In the genomic region with DNA sequence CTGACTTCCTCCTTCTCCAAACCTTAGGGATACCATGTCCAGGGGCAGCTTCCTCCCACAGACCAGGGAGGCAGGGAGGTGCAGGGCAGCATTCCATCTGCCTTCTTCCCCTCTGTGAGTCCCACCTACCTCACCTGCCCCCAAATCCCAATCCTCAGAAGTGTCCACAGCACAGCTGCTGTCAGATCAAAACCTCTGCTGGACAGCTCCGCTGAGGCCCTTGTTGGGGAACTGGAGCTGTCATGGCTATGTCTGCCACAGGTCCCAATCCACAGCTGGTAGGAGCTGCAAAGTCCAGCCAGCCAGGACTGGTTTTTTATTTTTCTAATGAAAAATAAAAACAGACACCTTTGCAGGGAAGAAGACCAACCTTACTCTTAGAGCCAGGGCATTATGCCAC, we compare ENCODE assay signal across 21 cellular contexts. TPM values are rescaled to one million over a fixed set of nuclear protein-coding genes. Genes with fewer than 3 reads are reported as not detected.
DNase-seq lines count a peak whose midpoint lies in the region; TF ChIP-seq lines count a peak whose summit lies in the region.
"Had no signal": no experiment of that assay in that cellular context is flagged by ENCODE, and none has a peak within 500 bp of the region (broad histone marks: within the 10 kb centered on the region; RNA-seq: fewer than 3 reads in every experiment).

No MANE protein-coding gene starts in this region.

- peak; percentile 14 for DNase-seq in activated naive CD4-positive, alpha-beta T cell treated with anti-CD3 and anti-CD28 coated beads for 36 hours
- DNase-seq in activated naive CD4-positive, alpha-beta T cell treated with anti-CD3 and anti-CD28 coated beads, Interleukin-2, amount 50 U/mL, for 16 hours, result no peak
- DNase-seq in endodermal cell (peak; percentile 78), nephron progenitor cell (peak; percentile 20), esophagus squamous epithelium (lab: John Stamatoyannopoulos, UW) (no peak), hepatocyte (ENCODE audit: low spot score) (no peak), transverse colon (no peak)
- DNase-seq: 8988T; CD8-positive, alpha-beta T cell; H7; NCI-H1105 treated with DMSO at 0.1 percent for 48 hours; NCI-H187; NCI-H69; NK-92 treated with Interleukin-12 subunit alpha and Interleukin-12 subunit beta, amount 100 ng/mL, for 24 hours; SJCRH30 had no signal

- no peak overlapping the region for H3K4me3 ChIP-seq in endodermal cell (ENCODE audit: low read length)
- H3K4me3 ChIP-seq in esophagus squamous epithelium, result no peak overlapping the region
- no peak overlapping the region for H3K4me3 ChIP-seq in hepatocyte
- H3K4me3 ChIP-seq in transverse colon, result no peak overlapping the region
- H3K4me3 ChIP-seq: BLaER1, SJCRH30 had no signal

- H3K9me2 ChIP-seq in hepatocyte (replicated peaks; ENCODE audit: insufficient read depth), result no peaks in the 10 kb centered on the region

- no peaks in the 10 kb centered on the region for H3K27me3 ChIP-seq in endodermal cell (ENCODE audit: control insufficient read depth, insufficient read depth, low read length, poor library complexity, severe bottlenecking)
- H3K27me3 ChIP-seq in esophagus squamous epithelium, result peaks cover 0 to 81% (median 0%) of the 10 kb centered on the region in 4 donors
- H3K27me3 ChIP-seq in hepatocyte, result peaks cover 29% of the 10 kb centered on the region
- peaks cover 2% of the 10 kb centered on the region for H3K27me3 ChIP-seq in transverse colon
- H3K27me3 ChIP-seq: BLaER1 had no signal

- H3K27ac Mint-ChIP-seq in activated naive CD4-positive, alpha-beta T cell treated with anti-CD3 and anti-CD28 coated beads for 36 hours, result no peak overlapping the region
- H3K27ac Mint-ChIP-seq in endodermal cell, result no peak overlapping the region
- H3K27ac Mint-ChIP-seq in nephron progenitor cell, result no peak overlapping the region
- H3K27ac Mint-ChIP-seq: CD8-positive, alpha-beta T cell; IgD-negative memory B cell had no signal

- H3K36me3 ChIP-seq in endodermal cell (ENCODE audit: control insufficient read depth, insufficient read depth, low read length) (no peaks in the 10 kb centered on the region), esophagus squamous epithelium (no peaks in the 10 kb centered on the region), hepatocyte (replicated peaks; ENCODE audit: insufficient read depth, low read depth) (no peaks in the 10 kb centered on the region), transverse colon (no peaks in the 10 kb centered on the region)
- H3K36me3 ChIP-seq: BLaER1, SJCRH30 had no signal

- no peaks in the 10 kb centered on the region for H3K79me2 ChIP-seq in hepatocyte

- 47% methylated on average over 1 of the region's 1 CpG; no CpG with 5 or more reads in 1 of the 2 experiments for WGBS in endodermal cell (ENCODE audit: insufficient coverage in 1 of 2, insufficient read length in 1 of 2), 2 experiments
- 29 to 60% methylated on average over 1 of the region's 1 CpG for WGBS in esophagus squamous epithelium, 2 donors
- 27% methylated on average over 1 of the region's 1 CpG for WGBS in hepatocyte (ENCODE audit: low lambda C conversion rate, missing lambda C conversion rate)
- 40% methylated on average over 1 of the region's 1 CpG; no CpG with 5 or more reads in 1 of the 2 donors for WGBS in transverse colon (ENCODE audit: low coverage in 1 of 2), 2 donors

- H4K20me1 ChIP-seq in hepatocyte (ENCODE audit: insufficient read depth, poor library complexity, severe bottlenecking), result no peaks in the 10 kb centered on the region
- H4K20me1 ChIP-seq: BLaER1 had no signal

- H2AFZ ChIP-seq in hepatocyte, result no peak overlapping the region

- TF ChIP-seq POLR2A in esophagus squamous epithelium (IDR thresholded peaks at IDR 0.05) (no peak), transverse colon (IDR thresholded peaks at IDR 0.05) (no peak)

- intact Hi-C loops in activated naive CD4-positive, alpha-beta T cell treated with anti-CD3 and anti-CD28 coated beads for 36 hours (cut with micrococcal nuclease), result no loop called here
- intact Hi-C loops in esophagus squamous epithelium (cut with DNase I), result no loop called here
- intact Hi-C loops in transverse colon (cut with DNase I; ENCODE audit: low total_unique reads), result no loop called here

- no peak for TF ChIP-seq EP300 in transverse colon (IDR thresholded peaks at IDR 0.05; ENCODE audit: low read depth)

- H3K9ac ChIP-seq in endodermal cell (ENCODE audit: extremely low read depth, low read length, poor library complexity, severe bottlenecking), result no peak overlapping the region
- H3K9ac ChIP-seq: BLaER1 had no signal

- peaks cover 33% of the 10 kb centered on the region for H3K27me3 Mint-ChIP-seq in activated naive CD4-positive, alpha-beta T cell treated with anti-CD3 and anti-CD28 coated beads for 36 hours (ENCODE audit: low read depth)
- H3K27me3 Mint-ChIP-seq in endodermal cell (ENCODE audit: insufficient read depth) (peaks cover 12% of the 10 kb centered on the region), nephron progenitor cell (ENCODE audit: low read depth, poor library complexity) (peaks cover 30% of the 10 kb centered on the region)

- no peaks in the 10 kb centered on the region for H3K9me3 Mint-ChIP-seq in activated naive CD4-positive, alpha-beta T cell treated with anti-CD3 and anti-CD28 coated beads for 36 hours
- no peaks in the 10 kb centered on the region for H3K9me3 Mint-ChIP-seq in endodermal cell
- no peaks in the 10 kb centered on the region for H3K9me3 Mint-ChIP-seq in nephron progenitor cell
- H3K9me3 Mint-ChIP-seq: CD8-positive, alpha-beta T cell; IgD-negative memory B cell had no signal

- H3K4me1 ChIP-seq in endodermal cell (ENCODE audit: control insufficient read depth, insufficient read depth, low read length) (no peaks in the 10 kb centered on the region), esophagus squamous epithelium (no peaks in the 10 kb centered on the region), hepatocyte (ENCODE audit: insufficient read depth) (no peaks in the 10 kb centered on the region), transverse colon (no peaks in the 10 kb centered on the region)
- H3K4me1 ChIP-seq: BLaER1, SJCRH30 had no signal

- H3K9me3 ChIP-seq in endodermal cell (ENCODE audit: control insufficient read depth, low read length) (no peaks in the 10 kb centered on the region), esophagus squamous epithelium (no peaks in the 10 kb centered on the region), hepatocyte (ENCODE audit: low read depth) (no peaks in the 10 kb centered on the region), transverse colon (no peaks in the 10 kb centered on the region)
- H3K9me3 ChIP-seq: BLaER1, SJCRH30 had no signal

- H3K27ac ChIP-seq in endodermal cell (ENCODE audit: low read depth, low read length), result no peak overlapping the region
- no peak overlapping the region for H3K27ac ChIP-seq in esophagus squamous epithelium
- H3K27ac ChIP-seq in hepatocyte, result no peak overlapping the region
- no peak overlapping the region for H3K27ac ChIP-seq in transverse colon
- H3K27ac ChIP-seq: BLaER1, RWPE1, SJCRH30 had no signal

- H3K36me3 Mint-ChIP-seq in activated naive CD4-positive, alpha-beta T cell treated with anti-CD3 and anti-CD28 coated beads for 36 hours (ENCODE audit: low read depth), result no peaks in the 10 kb centered on the region
- H3K36me3 Mint-ChIP-seq in endodermal cell (ENCODE audit: low read depth) (no peaks in the 10 kb centered on the region), nephron progenitor cell (ENCODE audit: low read depth) (no peaks in the 10 kb centered on the region)
- H3K36me3 Mint-ChIP-seq: CD8-positive, alpha-beta T cell; IgD-negative memory B cell had no signal

- H3K4me2 ChIP-seq in hepatocyte, result no peak overlapping the region
- H3K4me2 ChIP-seq: BLaER1 had no signal

- CTCF ChIA-PET in activated naive CD4-positive, alpha-beta T cell treated with anti-CD3 and anti-CD28 coated beads for 36 hours (lab: Charles Lee), result no interaction called here

- TF ChIP-seq CTCF in endodermal cell (conservative IDR thresholded peaks at IDR 0.05) (no peak), nephron progenitor cell (IDR thresholded peaks at IDR 0.05) (no peak), esophagus squamous epithelium (IDR thresholded peaks at IDR 0.05) (no peak), hepatocyte (IDR thresholded peaks at IDR 0.05; ENCODE audit: poor library complexity) (no peak), transverse colon (IDR thresholded peaks at IDR 0.05) (no peak)

- in situ Hi-C loops in transverse colon (cut with MboI; ENCODE audit: low pct_ligation_motif_present in 1 of 4, low pct_unique_long_range_greater_than_20kb in 1 of 4, low sequenced_read_pairs in 3 of 4), result no loop called here

- H3K4me3 Mint-ChIP-seq in activated naive CD4-positive, alpha-beta T cell treated with anti-CD3 and anti-CD28 coated beads for 36 hours, result no peak overlapping the region
- H3K4me3 Mint-ChIP-seq in endodermal cell (no peak overlapping the region), nephron progenitor cell (no peak overlapping the region)
- H3K4me3 Mint-ChIP-seq: CD8-positive, alpha-beta T cell; IgD-negative memory B cell had no signal

- peaks cover 7% of the 10 kb centered on the region for H3K4me1 Mint-ChIP-seq in activated naive CD4-positive, alpha-beta T cell treated with anti-CD3 and anti-CD28 coated beads for 36 hours (ENCODE audit: low read depth)
- no peaks in the 10 kb centered on the region for H3K4me1 Mint-ChIP-seq in endodermal cell
- no peaks in the 10 kb centered on the region for H3K4me1 Mint-ChIP-seq in nephron progenitor cell
- H3K4me1 Mint-ChIP-seq: IgD-negative memory B cell had no signal

TF ChIP-seq in PFSK-1, 5 proteins besides CTCF, POLR2A, EP300 and RAD21 (continues in another document):
- TF ChIP-seq POLR2AphosphoS5 (IDR thresholded peaks at IDR 0.05; ENCODE audit: low read depth, low read length), result no peak
- no peak for TF ChIP-seq TAF1 (IDR thresholded peaks at IDR 0.05; ENCODE audit: borderline replicate concordance, insufficient read depth, low read length)

RNA-seq across cellular contexts. Expression of a gene that starts 40.7 kb away (rescaled TPM):
- total RNA-seq in activated naive CD4-positive, alpha-beta T cell treated with anti-CD3 and anti-CD28 coated beads for 36 hours, result not detected
- not detected for polyA plus RNA-seq in PFSK-1 (2012; ENCODE audit: insufficient read length, low read depth)
- not detected for total RNA-seq in endodermal cell
- polyA plus RNA-seq in endodermal cell (2013, experiment 1 of 2), result not detected
- not detected for polyA plus RNA-seq in endodermal cell (2013, experiment 2 of 2)
- total RNA-seq in esophagus squamous epithelium, result not detected
- total RNA-seq in hepatocyte, result not detected in 2 replicates
- polyA plus RNA-seq in hepatocyte, result not detected in 2 replicates
- not detected for total RNA-seq in transverse colon
- total RNA-seq: CD8-positive, alpha-beta T cell; G401; H7; HT1080; SJCRH30 had no signal
- polyA plus RNA-seq: IgD-negative memory B cell had no signal

Comparison
In these comparisons a context has a peak if more than half of its experiments do, and no peak if none do; other contexts are left out.
1. DNase-seq: peak in activated naive CD4-positive, alpha-beta T cell treated with anti-CD3 and anti-CD28 coated beads for 36 hours (single experiment), endodermal cell (single experiment) and nephron progenitor cell (single experiment); none in activated naive CD4-positive, alpha-beta T cell treated with anti-CD3 and anti-CD28 coated beads, Interleukin-2, amount 50 U/mL, for 16 hours (single experiment), esophagus squamous epithelium (single experiment), hepatocyte (single experiment) and transverse colon (single experiment).